In the genomic region with DNA sequence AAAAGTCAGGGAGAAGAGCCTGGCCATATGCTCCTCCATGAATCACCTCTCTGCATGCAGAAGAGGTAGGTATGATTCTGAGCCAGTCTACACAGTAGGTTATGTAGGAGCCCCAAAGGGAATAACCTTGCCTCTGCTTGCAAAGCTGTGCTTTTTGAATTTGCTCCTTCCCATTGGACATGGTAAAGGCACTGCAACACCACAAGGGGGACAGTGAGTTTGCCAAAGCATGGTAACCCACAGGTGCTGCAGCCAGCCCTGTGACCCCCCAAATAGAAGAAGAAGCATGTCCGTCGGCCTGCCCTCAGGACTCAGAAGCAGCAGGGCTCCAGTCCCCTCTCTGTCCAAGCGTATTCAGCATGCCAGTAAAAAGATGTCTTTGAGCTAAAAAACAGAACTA, we compare ENCODE assay signal across 1 cellular context.
TF ChIP-seq lines count a peak whose summit lies in the region.

No MANE protein-coding gene starts in this region.

TF ChIP-seq in H1, 55 proteins besides CTCF, POLR2A, EP300 and RAD21:
- no peak for TF ChIP-seq BCL11A (IDR thresholded peaks at IDR 0.05; ENCODE audit: low read depth in 2 of 2, low read length in 2 of 2)
- TF ChIP-seq CREB1 (IDR thresholded peaks at IDR 0.05): no peak
- no peak for TF ChIP-seq JUN (IDR thresholded peaks at IDR 0.05; ENCODE audit: low read depth, low read length)
- TF ChIP-seq GABPA (IDR thresholded peaks at IDR 0.05; ENCODE audit: borderline replicate concordance, insufficient read depth, low read length): no peak
- no peak for TF ChIP-seq KDM1A (IDR thresholded peaks at IDR 0.05; ENCODE audit: borderline replicate concordance, low read length)
